ENCODE assay signal across 11 cellular contexts in genomic region chr6:152270301-152270925, GRCh38.
DNase-seq lines count a peak whose midpoint lies in the region; ATAC-seq and TF ChIP-seq lines count a peak whose summit lies in the region.
"Had no signal": no experiment of that assay in that cellular context is flagged by ENCODE, and none has a peak within 500 bp of the region (broad histone marks: within the 10 kb centered on the region; RNA-seq: fewer than 3 reads in every experiment).

No MANE protein-coding gene starts in this region.

- H3K23ac ChIP-seq in mesendoderm (ENCODE audit: low read length): no peak overlapping the region

- no peaks in the 10 kb centered on the region for H3K9me3 ChIP-seq in A673 (ENCODE audit: low read depth, low read length, poor library complexity, severe bottlenecking)
- no peaks in the 10 kb centered on the region for H3K9me3 ChIP-seq in HAP-1
- H3K9me3 ChIP-seq in mammary epithelial cell (replicated peaks; ENCODE audit: insufficient read depth, low read length): no peaks in the 10 kb centered on the region
- H3K9me3 ChIP-seq: body of pancreas had no signal

- peak overlapping the region; percentile 42 for H3K4ac ChIP-seq in mesendoderm (ENCODE audit: low read depth, low read length)

- CTCF ChIA-PET in A673 (lab: Charles Lee): no interaction called here
- CTCF ChIA-PET in mammary epithelial cell (lab: Charles Lee; ENCODE audit: low non-redundant PET): interaction anchor here (1.0 kb wide), 1 partner anchor 505 kb away, joined by 8 read pairs; no protein-coding TSS in a partner anchor

- H3K4me2 ChIP-seq in mammary epithelial cell (ENCODE audit: insufficient read depth, low read depth, low read length) (no peak overlapping the region), mesendoderm (ENCODE audit: low read length) (no peak overlapping the region)

- H3K27me3 ChIP-seq in A673 (replicated peaks; ENCODE audit: insufficient read depth, low read depth, low read length, poor library complexity) (no peaks in the 10 kb centered on the region), HAP-1 (ENCODE audit: low read depth) (no peaks in the 10 kb centered on the region), mammary epithelial cell (ENCODE audit: insufficient read depth, low read length) (no peaks in the 10 kb centered on the region), mesendoderm (ENCODE audit: insufficient read depth, low read length, poor library complexity) (no peaks in the 10 kb centered on the region)
- H3K27me3 ChIP-seq: body of pancreas had no signal

- no peak overlapping the region for H3K4me3 Mint-ChIP-seq in stimulated activated naive CD8-positive, alpha-beta T cell treated with anti-CD3 and anti-CD28 coated beads, Interleukin-15, amount 100 ng/mL, for 72 hours
- H3K4me3 Mint-ChIP-seq: stimulated activated memory B cell treated with anti-CD40 and anti-IgM and Interleukin-4, amounts not matched to agents 10 μg/mL and 1 μg/mL and 100 μg/mL, for 72 hours had no signal

- no peak overlapping the region for H3K18ac ChIP-seq in mesendoderm (ENCODE audit: low read length)

- H3K27me3 Mint-ChIP-seq in stimulated activated naive CD8-positive, alpha-beta T cell treated with anti-CD3 and anti-CD28 coated beads, Interleukin-15, amount 100 ng/mL, for 72 hours: no peaks in the 10 kb centered on the region
- H3K27me3 Mint-ChIP-seq: stimulated activated memory B cell treated with anti-CD40 and anti-IgM and Interleukin-4, amounts not matched to agents 10 μg/mL and 1 μg/mL and 100 μg/mL, for 72 hours had no signal

- no peak for ATAC-seq in GM18511 (IDR thresholded peaks at IDR 0.05; ENCODE audit: unreplicated experiment)
- no peak for ATAC-seq in stimulated activated naive CD8-positive, alpha-beta T cell treated with anti-CD3 and anti-CD28 coated beads, Interleukin-15, amount 100 ng/mL, for 72 hours
- ATAC-seq: body of pancreas; stimulated activated memory B cell treated with anti-CD40 and anti-IgM and Interleukin-4, amounts not matched to agents 10 μg/mL and 1 μg/mL and 100 μg/mL, for 72 hours had no signal

- dilution Hi-C loops in mammary epithelial cell (cut with HindIII; ENCODE audit: low sequenced_read_pairs): no loop called here

- DNase-seq in A673 (ENCODE audit: low spot score) (peak; percentile 92), HAP-1 (ENCODE audit: low spot score in 2 of 2) (peak; percentile 63 to 96), mammary epithelial cell (peak; percentile 75), mesendoderm (peak; percentile 81), NCI-H2227 treated with DMSO at 0.1 percent for 48 hours (lab: John Stamatoyannopoulos, UW) (no peak), dedifferentiated amniotic fluid mesenchymal stem cell (ENCODE audit: extremely low spot score) (no peak)
- DNase-seq in stimulated activated naive CD8-positive, alpha-beta T cell treated with anti-CD3 and anti-CD28 coated beads, Interleukin-15, amount 100 ng/mL, for 72 hours: no peak
- DNase-seq: body of pancreas, NCI-H774 had no signal

- no peak overlapping the region for H3K27ac Mint-ChIP-seq in stimulated activated naive CD8-positive, alpha-beta T cell treated with anti-CD3 and anti-CD28 coated beads, Interleukin-15, amount 100 ng/mL, for 72 hours
- H3K27ac Mint-ChIP-seq: stimulated activated memory B cell treated with anti-CD40 and anti-IgM and Interleukin-4, amounts not matched to agents 10 μg/mL and 1 μg/mL and 100 μg/mL, for 72 hours had no signal

- no peaks in the 10 kb centered on the region for H3K4me1 Mint-ChIP-seq in stimulated activated naive CD8-positive, alpha-beta T cell treated with anti-CD3 and anti-CD28 coated beads, Interleukin-15, amount 100 ng/mL, for 72 hours
- H3K4me1 Mint-ChIP-seq: stimulated activated memory B cell treated with anti-CD40 and anti-IgM and Interleukin-4, amounts not matched to agents 10 μg/mL and 1 μg/mL and 100 μg/mL, for 72 hours had no signal

- no peaks in the 10 kb centered on the region for H3K9me3 Mint-ChIP-seq in stimulated activated naive CD8-positive, alpha-beta T cell treated with anti-CD3 and anti-CD28 coated beads, Interleukin-15, amount 100 ng/mL, for 72 hours
- H3K9me3 Mint-ChIP-seq: stimulated activated memory B cell treated with anti-CD40 and anti-IgM and Interleukin-4, amounts not matched to agents 10 μg/mL and 1 μg/mL and 100 μg/mL, for 72 hours had no signal

- H3K9ac ChIP-seq in mammary epithelial cell (ENCODE audit: insufficient read depth, low read length): no peak overlapping the region
- H3K9ac ChIP-seq in mesendoderm (ENCODE audit: low read length): no peak overlapping the region

- H3K79me2 ChIP-seq in mammary epithelial cell (ENCODE audit: insufficient read depth, low read length) (no peaks in the 10 kb centered on the region), mesendoderm (ENCODE audit: control insufficient read depth, insufficient read depth, low read length) (no peaks in the 10 kb centered on the region)

- H2AFZ ChIP-seq in mammary epithelial cell (ENCODE audit: low read depth, low read length): no peak overlapping the region

- peak overlapping the region; percentile 73 for H2BK5ac ChIP-seq in mesendoderm (ENCODE audit: low read length)

- in situ Hi-C loops in HAP-1 (cut with MboI; ENCODE audit: low sequenced_read_pairs) (loop anchor here (25.0 kb wide), 1 partner anchor 833 kb away; no protein-coding TSS in a partner anchor), mammary epithelial cell (cut with MboI; ENCODE audit: low sequenced_read_pairs in 2 of 2) (loop anchor here (25.0 kb wide), 3 partner anchors 583 to 858 kb away; no protein-coding TSS in a partner anchor)

- H3K27ac ChIP-seq in A673 (ENCODE audit: low read depth, low read length, poor library complexity, severe bottlenecking) (no peak overlapping the region), mammary epithelial cell (ENCODE audit: insufficient read depth, low read depth, low read length) (peak overlapping the region; percentile 33), mesendoderm (ENCODE audit: low read depth, low read length) (no peak overlapping the region)
- H3K27ac ChIP-seq: body of pancreas had no signal

- no peak overlapping the region for H2AK5ac ChIP-seq in mesendoderm (ENCODE audit: low read length)

- no peak overlapping the region for H3K56ac ChIP-seq in mesendoderm (ENCODE audit: low read length)

- no peaks in the 10 kb centered on the region for H4K20me1 ChIP-seq in mammary epithelial cell (ENCODE audit: insufficient read depth, low read length)

- no peaks in the 10 kb centered on the region for H3K79me1 ChIP-seq in mesendoderm (ENCODE audit: low read length)

- WGBS in mammary epithelial cell (ENCODE audit: low coverage, missing lambda C conversion rate): 100% methylated on average over 1 of the region's 1 CpG
- WGBS in mesendoderm (ENCODE audit: extremely low coverage, insufficient coverage, low lambda C conversion rate): no CpG with 5 or more reads among the region's 1 CpG

- H3K4me3 ChIP-seq in A673 (ENCODE audit: low read depth, low read length, poor library complexity, severe bottlenecking) (no peak overlapping the region), HAP-1 (no peak overlapping the region), mammary epithelial cell (replicated peaks in 1 of 3; ENCODE audit: insufficient read depth in 1 of 3, low read depth in 2 of 3, low read length in 3 of 3) (no peak overlapping the region), mesendoderm (ENCODE audit: low read length) (no peak overlapping the region)
- H3K4me3 ChIP-seq: body of pancreas had no signal

- H2BK15ac ChIP-seq in mesendoderm (replicated peaks; ENCODE audit: low read depth): peak overlapping the region; percentile 99

- no peak overlapping the region for H4K8ac ChIP-seq in mesendoderm (ENCODE audit: low read depth, low read length)

- H3K36me3 ChIP-seq in A673 (ENCODE audit: insufficient read depth, low read length, poor library complexity, severe bottlenecking) (no peaks in the 10 kb centered on the region), HAP-1 (replicated peaks) (no peaks in the 10 kb centered on the region), mammary epithelial cell (ENCODE audit: insufficient read depth, low read length) (no peaks in the 10 kb centered on the region), mesendoderm (ENCODE audit: control insufficient read depth, insufficient read depth, low read length) (no peaks in the 10 kb centered on the region)

- H4K5ac ChIP-seq in mesendoderm (ENCODE audit: low read length): no peak overlapping the region

- intact Hi-C loops in A673 (cut with micrococcal nuclease; ENCODE audit: unreplicated experiment) (loop anchor here (10.0 kb wide), 1 partner anchor 684 kb away; no protein-coding TSS in a partner anchor), mammary epithelial cell (cut with micrococcal nuclease) (no loop called here)

- peaks cover 39% of the 10 kb centered on the region for H3K4me1 ChIP-seq in A673 (ENCODE audit: insufficient read depth, low read length, poor library complexity, severe bottlenecking)
- peaks cover 40% of the 10 kb centered on the region for H3K4me1 ChIP-seq in HAP-1
- peaks cover 38% of the 10 kb centered on the region for H3K4me1 ChIP-seq in mammary epithelial cell (ENCODE audit: insufficient read depth, low read length)
- peaks cover 15% of the 10 kb centered on the region for H3K4me1 ChIP-seq in mesendoderm (ENCODE audit: control insufficient read depth, low read depth, low read length)

- POLR2A ChIA-PET in A673 (lab: Charles Lee; ENCODE audit: low non-redundant PET): no interaction called here

- BruUV-seq in A673 (replicated peaks; lab: Mats Ljungman, UMichigan) (no TSS peak), mammary epithelial cell (replicated peaks; lab: Mats Ljungman, UMichigan) (no TSS peak)

- TF ChIP-seq CTCF in A673 (conservative IDR thresholded peaks at IDR 0.05; ENCODE audit: low read depth, low read length) (no peak), mammary epithelial cell (conservative IDR thresholded peaks at IDR 0.05 in 1 of 2, IDR thresholded peaks at IDR 0.05 in 1 of 2; ENCODE audit: extremely low read depth in 1 of 2, insufficient read depth in 1 of 2, low read depth in 1 of 2, low read length in 2 of 2) (no peak)

- no peak overlapping the region for H2BK120ac ChIP-seq in mesendoderm (ENCODE audit: low read depth, low read length)

Comparison
In these comparisons a context has a peak if more than half of its experiments do, and no peak if none do; other contexts are left out.
1. DNase-seq: peak in A673 (single experiment), HAP-1 (2 of 2), mammary epithelial cell (single experiment) and mesendoderm (single experiment); none in NCI-H2227 treated with DMSO at 0.1 percent for 48 hours (single experiment), stimulated activated naive CD8-positive, alpha-beta T cell treated with anti-CD3 and anti-CD28 coated beads, Interleukin-15, amount 100 ng/mL, for 72 hours (0 of 2) and dedifferentiated amniotic fluid mesenchymal stem cell (single experiment).